Comparison of ENCODE assay signal across 23 cellular contexts in the genomic region with DNA sequence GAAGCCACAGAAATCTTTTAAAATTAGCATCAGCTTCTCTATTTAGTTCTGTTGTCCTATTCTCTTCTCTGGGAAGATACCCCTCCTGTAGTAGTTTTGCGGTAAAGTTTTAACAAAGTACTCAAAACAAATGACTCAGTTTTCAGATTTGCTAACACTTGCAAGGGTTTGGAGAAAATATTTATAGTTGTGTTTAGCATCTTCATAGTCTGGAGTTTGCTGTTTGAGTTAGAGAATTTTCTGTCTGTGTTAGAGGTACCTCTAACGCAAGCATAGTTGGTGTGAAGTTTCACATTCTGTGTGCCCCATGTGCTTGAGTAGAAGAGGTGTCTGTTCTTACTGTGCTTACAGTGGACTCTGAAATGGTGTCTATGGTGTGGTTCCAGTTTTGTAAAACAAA.
"Had no signal": no experiment of that assay in that cellular context is flagged by ENCODE, and none has a peak within 500 bp of the region (broad histone marks: within the 10 kb centered on the region; RNA-seq: fewer than 3 reads in every experiment).

No MANE protein-coding gene starts in this region.

- ATAC-seq: effector memory CD8-positive, alpha-beta T cell; foreskin keratinocyte; left ventricle myocardium superior; lower lobe of right lung; natural killer cell; pancreas; right lobe of liver; stimulated activated naive B cell treated with anti-CD40 and anti-IgM and Interleukin-4, amounts not matched to agents 10 μg/mL and 1 μg/mL and 100 μg/mL, for 72 hours; upper lobe of right lung had no signal

- H3K27me3 ChIP-seq: foreskin keratinocyte, pancreas, right lobe of liver, suprapubic skin, transverse colon, upper lobe of right lung, uterus had no signal

- H3K4me1 ChIP-seq: foreskin keratinocyte, pancreas, right lobe of liver, uterus had no signal

- H3K27ac Mint-ChIP-seq: effector memory CD8-positive, alpha-beta T cell; immature natural killer cell; natural killer cell; stimulated activated naive B cell treated with anti-CD40 and anti-IgM and Interleukin-4, amounts not matched to agents 10 μg/mL and 1 μg/mL and 100 μg/mL, for 72 hours; stimulated activated naive CD8-positive, alpha-beta T cell treated with anti-CD3 and anti-CD28 coated beads, Interleukin-15, Interleukin-2, amounts not matched to agents 100 ng/mL and 50 ng/mL, for 24 hours had no signal

- H3K36me3 Mint-ChIP-seq: natural killer cell had no signal

- DNase-seq: dermis blood vessel endothelial cell; effector memory CD8-positive, alpha-beta T cell; foreskin keratinocyte; immature natural killer cell; islet precursor cell; kidney glomerular epithelial cell; left ventricle myocardium superior; lower lobe of right lung; natural killer cell; occipital lobe; small intestine; stimulated activated CD4-positive, alpha-beta T cell treated with anti-CD3 and anti-CD28 coated beads, Interleukin-15, amount 100 ng/mL, for 24 hours; stimulated activated CD4-positive, alpha-beta T cell treated with anti-CD3 and anti-CD28 coated beads, Interleukin-2, amount 100 ng/mL, for 48 hours; stimulated activated naive B cell treated with anti-CD40 and anti-IgM and Interleukin-4, amounts not matched to agents 10 μg/mL and 1 μg/mL and 100 μg/mL, for 72 hours; transverse colon; upper lobe of right lung; uterus had no signal

- H3K27me3 Mint-ChIP-seq: effector memory CD8-positive, alpha-beta T cell; stimulated activated naive B cell treated with anti-CD40 and anti-IgM and Interleukin-4, amounts not matched to agents 10 μg/mL and 1 μg/mL and 100 μg/mL, for 72 hours; stimulated activated naive CD8-positive, alpha-beta T cell treated with anti-CD3 and anti-CD28 coated beads, Interleukin-15, Interleukin-2, amounts not matched to agents 100 ng/mL and 50 ng/mL, for 24 hours had no signal

- H3K9me3 ChIP-seq: lower lobe of right lung, pancreas, right lobe of liver, suprapubic skin, transverse colon, upper lobe of right lung, uterus had no signal

- H3K27ac ChIP-seq: coronary artery, foreskin keratinocyte, lower lobe of right lung, pancreas, right lobe of liver, upper lobe of right lung, uterus had no signal

- H3K9me3 Mint-ChIP-seq: effector memory CD8-positive, alpha-beta T cell; immature natural killer cell; natural killer cell; stimulated activated naive CD8-positive, alpha-beta T cell treated with anti-CD3 and anti-CD28 coated beads, Interleukin-15, Interleukin-2, amounts not matched to agents 100 ng/mL and 50 ng/mL, for 24 hours had no signal

- H3K36me3 ChIP-seq: pancreas, right lobe of liver, transverse colon, upper lobe of right lung, uterus had no signal

- H3K4me1 Mint-ChIP-seq: immature natural killer cell; natural killer cell; stimulated activated naive B cell treated with anti-CD40 and anti-IgM and Interleukin-4, amounts not matched to agents 10 μg/mL and 1 μg/mL and 100 μg/mL, for 72 hours had no signal

- H3K4me3 Mint-ChIP-seq: effector memory CD8-positive, alpha-beta T cell; immature natural killer cell; natural killer cell; stimulated activated naive B cell treated with anti-CD40 and anti-IgM and Interleukin-4, amounts not matched to agents 10 μg/mL and 1 μg/mL and 100 μg/mL, for 72 hours; stimulated activated naive CD8-positive, alpha-beta T cell treated with anti-CD3 and anti-CD28 coated beads, Interleukin-15, Interleukin-2, amounts not matched to agents 100 ng/mL and 50 ng/mL, for 24 hours had no signal

- FAIRE-seq: endometrium, pancreas, small intestine had no signal

- H3K4me3 ChIP-seq: coronary artery, lower lobe of right lung, pancreas, right lobe of liver, suprapubic skin, transverse colon, upper lobe of right lung, uterus had no signal
